10 cellular contexts compared by ENCODE assay signal in genomic region chr6:110509617-110510231, GRCh38. TPM values are rescaled to one million over a fixed set of nuclear protein-coding genes. Genes with fewer than 3 reads are reported as not detected.
DNase-seq lines count a peak whose midpoint lies in the region; ATAC-seq and TF ChIP-seq lines count a peak whose summit lies in the region.
"Had no signal": no experiment of that assay in that cellular context is flagged by ENCODE, and none has a peak within 500 bp of the region (broad histone marks: within the 10 kb centered on the region; RNA-seq: fewer than 3 reads in every experiment).

No MANE protein-coding gene starts in this region.

- no peak for TF ChIP-seq EP300 in ovary (IDR thresholded peaks at IDR 0.05)

- TF ChIP-seq CTCF in Caco-2 (IDR thresholded peaks at IDR 0.05; ENCODE audit: insufficient read depth in 1 of 2, low read depth in 1 of 2, low read length in 1 of 2, severe bottlenecking in 1 of 2, unreplicated experiment in 1 of 2) (no peak), brain microvascular endothelial cell (IDR thresholded peaks at IDR 0.05; ENCODE audit: low read depth, low read length, missing control alignments) (no peak), lower lobe of right lung (IDR thresholded peaks at IDR 0.05) (no peak), ovary (IDR thresholded peaks at IDR 0.05) (no peak)

- peak overlapping the region; percentile 63 for H3K27ac Mint-ChIP-seq in Caco-2 (ENCODE audit: unreplicated experiment)

- ATAC-seq in lower lobe of right lung, result peak; percentile 35 to 58
- no peak for ATAC-seq in HG02571 (IDR thresholded peaks at IDR 0.05; ENCODE audit: unreplicated experiment)
- ATAC-seq: activated T-cell treated with anti-CD3 and anti-CD28 coated beads, Interleukin-2, amount 50 U/mL, for 4 hours had no signal

- in situ Hi-C loops in brain microvascular endothelial cell (cut with HindIII; ENCODE audit: low pct_ligation_motif_present, low sequenced_read_pairs), result no loop called here

- H3K27ac ChIP-seq in brain microvascular endothelial cell (peak overlapping the region; percentile 72), lower lobe of right lung (no peak overlapping the region), ovary (no peak overlapping the region), caudate nucleus (ENCODE audit: low read depth, low read length) (no peak overlapping the region)

- no peak overlapping the region for H3K4me3 Mint-ChIP-seq in Caco-2 (ENCODE audit: unreplicated experiment)
- H3K4me3 Mint-ChIP-seq: activated T-cell treated with anti-CD3 and anti-CD28 coated beads, Interleukin-2, amount 50 U/mL, for 4 hours had no signal

- DNase-seq in Caco-2 (peak; percentile 62 to 72), M059J (ENCODE audit: low read depth) (peak; percentile 99), brain microvascular endothelial cell (peak; percentile 97), lower lobe of right lung (no peak), ovary (no peak), COR-L47 (lab: John Stamatoyannopoulos, UW) (no peak), caudate nucleus (lab: John Stamatoyannopoulos, UW) (no peak)
- DNase-seq: activated T-cell treated with anti-CD3 and anti-CD28 coated beads, Interleukin-2, amount 50 U/mL, for 4 hours; NCI-H1092 had no signal

- POLR2A ChIA-PET in Caco-2 (lab: Charles Lee), result no interaction called here

- CTCF ChIA-PET in Caco-2 (lab: Charles Lee), result no interaction called here

- H3K27me3 Mint-ChIP-seq in Caco-2 (ENCODE audit: insufficient read depth, unreplicated experiment), result no peaks in the 10 kb centered on the region

- H3K36me3 ChIP-seq in Caco-2 (ENCODE audit: control insufficient read depth, insufficient read depth, low read length), result no peaks in the 10 kb centered on the region
- no peaks in the 10 kb centered on the region for H3K36me3 ChIP-seq in brain microvascular endothelial cell (replicated peaks)
- H3K36me3 ChIP-seq in lower lobe of right lung, result no peaks in the 10 kb centered on the region
- H3K36me3 ChIP-seq in ovary, result no peaks in the 10 kb centered on the region

- H3K36me3 Mint-ChIP-seq in Caco-2 (ENCODE audit: insufficient read depth, unreplicated experiment), result no peaks in the 10 kb centered on the region

- intact Hi-C loops in Caco-2 (cut with micrococcal nuclease; ENCODE audit: unreplicated experiment) (loop anchor here (2.0 kb wide), 1 partner anchor 27 kb away; no protein-coding TSS in a partner anchor), lower lobe of right lung (cut with DNase I) (no loop called here), ovary (cut with DNase I) (no loop called here)

- peaks cover 36% of the 10 kb centered on the region for H3K4me1 ChIP-seq in Caco-2
- H3K4me1 ChIP-seq in lower lobe of right lung, result no peaks in the 10 kb centered on the region
- no peaks in the 10 kb centered on the region for H3K4me1 ChIP-seq in ovary (ENCODE audit: insufficient read depth)

- BruUV-seq in Caco-2 (replicated peaks; lab: Mats Ljungman, UMichigan), result no TSS peak

- 69 to 81% (median 70%) methylated on average over 1 of the region's 1 CpG for WGBS in ovary, 3 donors

- peaks cover 25% of the 10 kb centered on the region for H3K4me1 Mint-ChIP-seq in Caco-2 (ENCODE audit: low read depth, unreplicated experiment)

- H3K9me3 Mint-ChIP-seq in Caco-2 (ENCODE audit: unreplicated experiment), result peaks cover 24% of the 10 kb centered on the region
- H3K9me3 Mint-ChIP-seq: activated T-cell treated with anti-CD3 and anti-CD28 coated beads, Interleukin-2, amount 50 U/mL, for 4 hours had no signal

- H3K9me3 ChIP-seq in Caco-2, result no peaks in the 10 kb centered on the region
- no peaks in the 10 kb centered on the region for H3K9me3 ChIP-seq in lower lobe of right lung
- no peaks in the 10 kb centered on the region for H3K9me3 ChIP-seq in ovary

- no peak overlapping the region for H3K4me3 ChIP-seq in Caco-2 (ENCODE audit: low read depth, low read length)
- H3K4me3 ChIP-seq in brain microvascular endothelial cell (ENCODE audit: low read depth, low read length), result no peak overlapping the region
- no peak overlapping the region for H3K4me3 ChIP-seq in lower lobe of right lung
- no peak overlapping the region for H3K4me3 ChIP-seq in ovary

- H3K27me3 ChIP-seq in Caco-2 (replicated peaks; ENCODE audit: control insufficient read depth, insufficient read depth, low read length) (no peaks in the 10 kb centered on the region), brain microvascular endothelial cell (replicated peaks) (no peaks in the 10 kb centered on the region), lower lobe of right lung (ENCODE audit: low read depth) (no peaks in the 10 kb centered on the region), ovary (no peaks in the 10 kb centered on the region)

- no peak for TF ChIP-seq POLR2A in ovary (IDR thresholded peaks at IDR 0.05)

RNA-seq across cellular contexts. Expression of gene SLC22A16, which starts 33.3 kb away (rescaled TPM):
- total RNA-seq in Caco-2 (2022), result not detected in 2 replicates
- 0.42 TPM in 1 of 2 replicates, not detected in the other for total RNA-seq in M059J (2014; rRNA removed; shearing (Covaris generic))
- total RNA-seq in lower lobe of right lung, result 0.80 TPM
- total RNA-seq in ovary, result 1 to 10 TPM in 1 of 7 donors, under 1 TPM in 3, not detected in 3; 0.24 to 3.6 (median 0.42) TPM
- polyA plus RNA-seq in ovary, result under 1 TPM; 0.15 to 0.63 TPM
- total RNA-seq: activated T-cell treated with anti-CD3 and anti-CD28 coated beads, Interleukin-2, amount 50 U/mL, for 4 hours had no signal

Comparison
In these comparisons a context has a peak if more than half of its experiments do, and no peak if none do; other contexts are left out.
1. DNase-seq: peak in Caco-2 (2 of 2), M059J (single experiment) and brain microvascular endothelial cell (single experiment); none in lower lobe of right lung (single experiment), ovary (0 of 5), COR-L47 (single experiment) and caudate nucleus (0 of 61).